9 cellular contexts compared by ENCODE assay signal in the genomic region with DNA sequence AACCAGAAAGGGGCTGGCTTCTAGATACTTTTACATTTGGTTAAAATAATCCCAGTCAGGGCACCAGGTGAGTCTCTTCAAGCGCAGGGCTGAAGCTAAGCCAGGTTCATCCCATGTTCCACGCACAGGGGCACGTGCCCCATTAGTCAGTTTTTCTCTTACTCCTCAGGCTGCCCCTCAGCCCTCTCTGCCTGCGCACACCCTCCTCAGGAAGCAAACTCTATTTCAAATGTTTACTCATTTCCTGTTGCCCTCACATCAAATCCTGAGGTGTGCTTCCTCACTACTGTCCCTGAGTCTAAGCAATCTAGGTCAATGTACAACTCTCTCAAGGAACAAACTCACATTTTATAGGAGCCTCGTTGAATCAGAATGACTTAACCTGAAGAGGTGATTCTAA. TPM values are rescaled to one million over a fixed set of nuclear protein-coding genes. Genes with fewer than 3 reads are reported as not detected.
DNase-seq lines count a peak whose midpoint lies in the region; ATAC-seq, FAIRE-seq and TF ChIP-seq lines count a peak whose summit lies in the region.
"Had no signal": no experiment of that assay in that cellular context is flagged by ENCODE, and none has a peak within 500 bp of the region (broad histone marks: within the 10 kb centered on the region; RNA-seq: fewer than 3 reads in every experiment).

No MANE protein-coding gene starts in this region.

- POLR2A ChIA-PET in GM12878 (lab: Charles Lee), result no interaction called here

- TF ChIP-seq CTCF in GM12878 (IDR thresholded peaks at IDR 0.05 in 2 of 3, conservative IDR thresholded peaks at IDR 0.05 in 1 of 3; ENCODE audit: control insufficient read depth in 2 of 3, extremely low read depth in 1 of 3, insufficient read depth in 1 of 3, low read depth in 3 of 3, low read length in 3 of 3), result no peak
- TF ChIP-seq CTCF in gastroesophageal sphincter (IDR thresholded peaks at IDR 0.05), result no peak

- TF ChIP-seq RAD21 in GM12878 (IDR thresholded peaks at IDR 0.05; ENCODE audit: insufficient read depth, low read depth, low read length), result no peak

- SMC1A ChIA-PET in GM12878 (lab: Charles Lee; ENCODE audit: uncharacterized antibody, unreplicated experiment), result interaction anchor here (1.2 to 1.5 kb wide), 2 partner anchors 8 to 128 kb away, joined by 3 to 10 read pairs; no protein-coding TSS in a partner anchor

- H3K27me3 ChIP-seq in GM12878 (replicated peaks in 1 of 2; ENCODE audit: control insufficient read depth in 2 of 2, insufficient read depth in 2 of 2, low read length in 1 of 2), result no peaks in the 10 kb centered on the region
- H3K27me3 ChIP-seq in gastroesophageal sphincter, result no peaks in the 10 kb centered on the region

- H3K9ac ChIP-seq in GM12878 (ENCODE audit: control insufficient read depth, insufficient read depth, low read length), result no peak overlapping the region

- no TSS peak for BruUV-seq in GM12878 (replicated peaks; lab: Mats Ljungman, UMichigan)

- DNase-seq in Daoy (ENCODE audit: low read depth) (peak; percentile 53), T-helper 22 cell (ENCODE audit: low read depth) (peak; percentile 78), GM12878 (ENCODE audit: low read depth, low spot score) (no peak), occipital lobe (lab: John Stamatoyannopoulos, UW) (no peak), NCI-H1436 (lab: John Stamatoyannopoulos, UW) (no peak), G401 (ENCODE audit: low spot score) (no peak)
- DNase-seq in stimulated activated CD4-positive, alpha-beta T cell treated with anti-CD3 and anti-CD28 coated beads, Interleukin-12 subunit alpha, Interleukin-12 subunit beta, amount 100 ng/mL, for 4 hours, result peak; percentile 44

- no peak for TF ChIP-seq POLR2A in GM12878 (IDR thresholded peaks at IDR 0.05; ENCODE audit: low read depth, low read length)
- TF ChIP-seq POLR2A in gastroesophageal sphincter (IDR thresholded peaks at IDR 0.05), result no peak

- no peaks in the 10 kb centered on the region for H3K79me2 ChIP-seq in GM12878 (ENCODE audit: control insufficient read depth, insufficient read depth, low read length)

- H3K27ac ChIP-seq in GM12878 (ENCODE audit: control insufficient read depth, insufficient read depth) (no peak overlapping the region), gastroesophageal sphincter (peak overlapping the region in 2 of 4 donors; percentile 3 to 51)

- WGBS in GM12878 (ENCODE audit: insufficient coverage, insufficient replicate concordance, low lambda C conversion rate, missing lambda C conversion rate), result 10% methylated on average over 5 of the region's 5 CpGs
- 57 to 80% methylated on average over 1 to 5 of the region's 5 CpGs for WGBS in gastroesophageal sphincter (ENCODE audit: low coverage in 1 of 2), 2 donors

- in situ Hi-C loops in GM12878 (cut with MboI) (no loop called here), G401 (cut with HindIII; ENCODE audit: low sequenced_read_pairs) (no loop called here)

- CTCF ChIA-PET in GM12878 (lab: Yijun Ruan, JAX), result interaction anchor here (0.6 to 2.0 kb wide), 3 partner anchors 57 to 176 kb away, joined by 4 to 7 read pairs (median 5); no protein-coding TSS in a partner anchor

- no peak for FAIRE-seq in GM12878 (lab: Jason Lieb, UNC)
- FAIRE-seq: colon had no signal

- no peaks in the 10 kb centered on the region for H4K20me1 ChIP-seq in GM12878 (ENCODE audit: control insufficient read depth, insufficient read depth)

- intact Hi-C loops in GM12878 (cut with micrococcal nuclease; ENCODE audit: unreplicated experiment), result no loop called here

- no peak overlapping the region for H3K4me3 ChIP-seq in GM12878
- no peak overlapping the region for H3K4me3 ChIP-seq in gastroesophageal sphincter

- H3K36me3 ChIP-seq in GM12878 (ENCODE audit: control insufficient read depth in 2 of 2, insufficient read depth in 2 of 2, low read length in 1 of 2) (no peaks in the 10 kb centered on the region), gastroesophageal sphincter (no peaks in the 10 kb centered on the region)

- no peak overlapping the region for H2AFZ ChIP-seq in GM12878 (ENCODE audit: control insufficient read depth, low read depth, low read length)

- no peaks in the 10 kb centered on the region; the same call in 2 of the 3 replicates for H3K9me3 ChIP-seq in GM12878 (replicated peaks; ENCODE audit: control insufficient read depth, insufficient read depth, low read length)
- H3K9me3 ChIP-seq in gastroesophageal sphincter, result no peaks in the 10 kb centered on the region

- RAD21 ChIA-PET in GM12878 (lab: Charles Lee; ENCODE audit: unreplicated experiment), result no interaction called here

- ATAC-seq in GM12878, result no peak
- no peak for ATAC-seq in gastroesophageal sphincter

- no peak overlapping the region for H3K4me2 ChIP-seq in GM12878 (ENCODE audit: control insufficient read depth, insufficient read depth)

- H3K4me1 ChIP-seq in GM12878 (ENCODE audit: control insufficient read depth, insufficient read depth, low read length) (peaks cover 13% of the 10 kb centered on the region), gastroesophageal sphincter (peaks cover 5 to 43% (median 14%) of the 10 kb centered on the region in 3 donors)

- TF ChIP-seq EP300 in GM12878 (IDR thresholded peaks at IDR 0.05; ENCODE audit: borderline replicate concordance in 1 of 2, control insufficient read depth in 1 of 2, low read depth in 2 of 2, low read length in 2 of 2) (no peak), gastroesophageal sphincter (IDR thresholded peaks at IDR 0.05) (no peak)

TF ChIP-seq in GM12878, 131 proteins besides CTCF, POLR2A, EP300 and RAD21:
- TF ChIP-seq POLR2AphosphoS5 (IDR thresholded peaks at IDR 0.05; ENCODE audit: low read length) (no peak), RUNX3 (IDR thresholded peaks at IDR 0.05; ENCODE audit: low read length) (0 out of 2 replicates have a peak, but pooled peaks have one; percentile 4)

RNA-seq across cellular contexts. Expression of gene THBS1, which starts 48.5 kb away (rescaled TPM):
- total RNA-seq in Daoy (2014; rRNA removed; shearing (Covaris generic)), result 567 and 839 TPM in 2 replicates
- total RNA-seq in GM12878 (2013; cell fraction: nucleolus; rRNA removed), result 0.06 TPM in 1 of 2 replicates, not detected in the other
- total RNA-seq in GM12878 (2014; rRNA removed), result 0.23 TPM in 1 of 2 replicates, not detected in the other
- total RNA-seq in GM12878 (2014; rRNA removed; fragmentation: Illumina TruSeq; extraction: Trizol), result not detected in 2 replicates
- total RNA-seq in GM12878 (2021), result 1.5 and 1.6 TPM in 2 replicates
- not detected for polyA plus RNA-seq in GM12878 (2011; ENCODE audit: low read depth)
- polyA plus RNA-seq in GM12878 (2011; rRNA removed), result 0.08 and 0.09 TPM in 2 replicates
- 0.20 and 0.30 TPM in 2 replicates for polyA plus RNA-seq in GM12878 (2011; cell fraction: cytosol; rRNA removed)
- 0.16 and 0.19 TPM in 2 replicates for polyA plus RNA-seq in GM12878 (2011; cell fraction: nucleus; rRNA removed)
- polyA plus RNA-seq in GM12878 (2012), result 0.05 and 0.06 TPM in 2 replicates
- not detected in 2 replicates for polyA plus RNA-seq in GM12878 (2014; fragmentation: Illumina TruSeq; extraction: Trizol)
- polyA plus RNA-seq in GM12878 (2014; fragmentation: Nextera tagmentation; extraction: Ambion mirVana), result under 1 TPM; under 0.01 to 0.02 TPM
- 0.03 TPM in 1 of 2 replicates, not detected in the other for polyA plus RNA-seq in GM12878 (2014; rRNA removed)
- polyA plus RNA-seq in GM12878 (2016; fragmentation: Nextera tagmentation; extraction: Ambion mirVana), result under 1 TPM; 0.55 to 0.64 TPM
- 0.73 and 0.77 TPM in 2 replicates for polyA minus RNA-seq in GM12878 (2011; rRNA and poly(A)+ RNA removed)
- 1.2 and 1.5 TPM in 2 replicates for polyA minus RNA-seq in GM12878 (2011; cell fraction: cytosol; rRNA and poly(A)+ RNA removed)
- 0.73 and 1.7 TPM in 2 replicates for polyA minus RNA-seq in GM12878 (2011; cell fraction: nucleus; rRNA and poly(A)+ RNA removed)
- 171 TPM for total RNA-seq in occipital lobe
- 15.6 and 15.9 TPM in 2 replicates for total RNA-seq in G401 (2014; rRNA removed; shearing (Covaris generic))
- 1,000 to 10,000 TPM in 1 of 4 donors, 100 to 1,000 TPM in 3; 183 to 1,645 (median 277) TPM for total RNA-seq in gastroesophageal sphincter

Comparison
In these comparisons a context has a peak if more than half of its experiments do, and no peak if none do; other contexts are left out.
1. DNase-seq: peak in Daoy (single experiment), T-helper 22 cell (single experiment) and stimulated activated CD4-positive, alpha-beta T cell treated with anti-CD3 and anti-CD28 coated beads, Interleukin-12 subunit alpha, Interleukin-12 subunit beta, amount 100 ng/mL, for 4 hours (single experiment); none in GM12878 (single experiment), occipital lobe (single experiment), NCI-H1436 (single experiment) and G401 (single experiment).
2. RNA of gene THBS1, which starts 48.5 kb away (total RNA-seq): 567 to 839 TPM in Daoy, 183 to 1,645 TPM in gastroesophageal sphincter and 171 TPM in occipital lobe (single experiment); 15.6 to 15.9 TPM in G401 and 0.06 to 1.6 TPM in GM12878; every median in the first group is over 10 times any median in the second.